ENCODE assay signal across 25 cellular contexts in genomic region chr7:25803117-25803887, GRCh38.
DNase-seq lines count a peak whose midpoint lies in the region; ATAC-seq, FAIRE-seq and TF ChIP-seq lines count a peak whose summit lies in the region.
"Had no signal": no experiment of that assay in that cellular context is flagged by ENCODE, and none has a peak within 500 bp of the region (broad histone marks: within the 10 kb centered on the region; RNA-seq: fewer than 3 reads in every experiment).

No MANE protein-coding gene starts in this region.

- H2BK15ac ChIP-seq in neuronal stem cell (ENCODE audit: low read length), result no peak overlapping the region

- no peak overlapping the region for H2BK120ac ChIP-seq in neuronal stem cell (ENCODE audit: low read depth, low read length)

- no peaks in the 10 kb centered on the region for H3K79me2 ChIP-seq in astrocyte (ENCODE audit: insufficient read depth, low read length)
- no peaks in the 10 kb centered on the region for H3K79me2 ChIP-seq in SK-N-SH (ENCODE audit: insufficient read depth)

- no peak for FAIRE-seq in astrocyte (lab: Jason Lieb, UNC)

- H3K4ac ChIP-seq in neuronal stem cell (ENCODE audit: low read length), result no peak overlapping the region

- peaks cover 36% of the 10 kb centered on the region for H3K4me1 Mint-ChIP-seq in astrocyte (ENCODE audit: low read depth, unreplicated experiment)
- H3K4me1 Mint-ChIP-seq: naive B cell had no signal

- H2AFZ ChIP-seq in astrocyte (ENCODE audit: low read depth, low read length), result no peak overlapping the region
- H2AFZ ChIP-seq in neuronal stem cell (ENCODE audit: low read length), result peak overlapping the region; percentile 28
- no peak overlapping the region for H2AFZ ChIP-seq in SK-N-SH (ENCODE audit: low read depth)

- H3K36me3 Mint-ChIP-seq in astrocyte (ENCODE audit: low read depth, unreplicated experiment), result no peaks in the 10 kb centered on the region
- H3K36me3 Mint-ChIP-seq: naive B cell had no signal

- no peak overlapping the region for H3K4me3 Mint-ChIP-seq in astrocyte (ENCODE audit: unreplicated experiment)
- H3K4me3 Mint-ChIP-seq: CD4-positive, alpha-beta T cell; naive B cell had no signal

- H3K27ac Mint-ChIP-seq in astrocyte (ENCODE audit: unreplicated experiment), result peak overlapping the region; percentile 51
- H3K27ac Mint-ChIP-seq: activated T-helper 2 cell treated with anti-CD3 and anti-CD28 coated beads, Interferon-gamma antibody, Interleukin-2, Interleukin-4, amounts not matched to agents 10 μg/mL and 5 μg/mL and 100 μg/mL, durations not matched to agents 14 hours and 24 hours and 36 hours; CD4-positive, alpha-beta T cell; naive B cell; progenitor cell of endocrine pancreas had no signal

- H3K18ac ChIP-seq in neuronal stem cell (ENCODE audit: low read length), result no peak overlapping the region

- peaks cover 5% of the 10 kb centered on the region; the same call in 1 of the 2 replicates for H3K9me2 ChIP-seq in SK-N-SH

- H3K27ac ChIP-seq in left ventricle myocardium inferior (replicated peaks), result no peak overlapping the region
- no peak overlapping the region for H3K27ac ChIP-seq in astrocyte (ENCODE audit: low read depth, low read length)
- H3K27ac ChIP-seq in neuronal stem cell (replicated peaks; ENCODE audit: low read length), result no peak overlapping the region
- H3K27ac ChIP-seq in tibial artery, result peak overlapping the region; percentile 63 to 71
- H3K27ac ChIP-seq in SK-N-SH (ENCODE audit: low read depth in 2 of 2, low read length in 1 of 2), result no peak overlapping the region
- H3K27ac ChIP-seq: SK-N-MC had no signal

- H3K9me3 Mint-ChIP-seq in astrocyte (ENCODE audit: unreplicated experiment), result no peaks in the 10 kb centered on the region
- H3K9me3 Mint-ChIP-seq: activated T-helper 2 cell treated with anti-CD3 and anti-CD28 coated beads, Interferon-gamma antibody, Interleukin-2, Interleukin-4, amounts not matched to agents 10 μg/mL and 5 μg/mL and 100 μg/mL, durations not matched to agents 14 hours and 24 hours and 36 hours; CD4-positive, alpha-beta T cell; naive B cell had no signal

- no peak overlapping the region for H3K14ac ChIP-seq in neuronal stem cell (ENCODE audit: low read length)

- H3K9me3 ChIP-seq in left ventricle myocardium inferior (replicated peaks) (no peaks in the 10 kb centered on the region), astrocyte (ENCODE audit: insufficient read depth, low read depth, low read length) (no peaks in the 10 kb centered on the region), neuronal stem cell (replicated peaks in 1 of 2; ENCODE audit: control insufficient read depth in 2 of 2, insufficient read depth in 1 of 2, low read depth in 1 of 2, low read length in 2 of 2) (no peaks in the 10 kb centered on the region), tibial artery (no peaks in the 10 kb centered on the region), SK-N-SH (no peaks in the 10 kb centered on the region)
- H3K9me3 ChIP-seq: heart right ventricle, MG63 had no signal

- H4K8ac ChIP-seq in neuronal stem cell (ENCODE audit: low read depth, low read length), result no peak overlapping the region

- no peak overlapping the region for H3K23ac ChIP-seq in neuronal stem cell (ENCODE audit: low read depth, low read length, poor library complexity)

- H3K4me1 ChIP-seq in left ventricle myocardium inferior (no peaks in the 10 kb centered on the region), astrocyte (ENCODE audit: insufficient read depth, low read length) (no peaks in the 10 kb centered on the region), neuronal stem cell (ENCODE audit: control insufficient read depth in 2 of 2, insufficient read depth in 1 of 2, low read depth in 1 of 2, low read length in 2 of 2) (peaks cover 4% of the 10 kb centered on the region in 2 donors), tibial artery (peaks cover 0 to 81% (median 36%) of the 10 kb centered on the region in 4 donors), SK-N-SH (ENCODE audit: control insufficient read depth in 1 of 2, insufficient read depth in 2 of 2, low read depth in 1 of 2, low read length in 1 of 2) (peaks cover 0 to 3% of the 10 kb centered on the region in 2 experiments; a peak in 2 of 4 replicates)
- H3K4me1 ChIP-seq: heart right ventricle had no signal

- peaks cover 4% of the 10 kb centered on the region for H3K27me3 ChIP-seq in left ventricle myocardium inferior (ENCODE audit: low read depth)
- H3K27me3 ChIP-seq in astrocyte (ENCODE audit: insufficient read depth, low read length), result no peaks in the 10 kb centered on the region
- H3K27me3 ChIP-seq in neuronal stem cell (ENCODE audit: control insufficient read depth in 3 of 3, insufficient read depth in 3 of 3, low read depth in 1 of 3, low read length in 3 of 3), result no peaks in the 10 kb centered on the region
- H3K27me3 ChIP-seq in tibial artery, result no peaks in the 10 kb centered on the region
- H3K27me3 ChIP-seq in SK-N-SH (ENCODE audit: insufficient read depth), result no peaks in the 10 kb centered on the region

- no peaks in the 10 kb centered on the region for H3K79me1 ChIP-seq in neuronal stem cell (ENCODE audit: low read depth, low read length)

- no peak overlapping the region for H3K9ac ChIP-seq in astrocyte (ENCODE audit: low read length)
- H3K9ac ChIP-seq in neuronal stem cell (ENCODE audit: low read depth, low read length, poor library complexity), result no peak overlapping the region
- H3K9ac ChIP-seq in SK-N-SH, result no peak overlapping the region

- CTCF ChIA-PET in SK-N-SH (lab: Yijun Ruan, JAX), result interaction anchor here (1.2 kb wide), 2 partner anchors 52 to 238 kb away, joined by 3 read pairs; no protein-coding TSS in a partner anchor

- no peak overlapping the region for H3K4me2 ChIP-seq in astrocyte (ENCODE audit: low read length)
- no peak overlapping the region for H3K4me2 ChIP-seq in neuronal stem cell (ENCODE audit: insufficient read depth, low read length, poor library complexity, severe bottlenecking)
- no peak overlapping the region for H3K4me2 ChIP-seq in SK-N-SH

- POLR2A ChIA-PET in SK-N-SH (lab: Yijun Ruan, JAX), result no interaction called here

- no peaks in the 10 kb centered on the region for H3F3A ChIP-seq in SK-N-SH (replicated peaks; ENCODE audit: insufficient read depth)

- no peak overlapping the region for H2AK5ac ChIP-seq in neuronal stem cell (ENCODE audit: low read depth, low read length)

- TF ChIP-seq RAD21 in SK-N-SH (IDR thresholded peaks at IDR 0.05; ENCODE audit: low read length), result no peak

- H3K27me3 Mint-ChIP-seq in astrocyte (ENCODE audit: low read depth, unreplicated experiment), result no peaks in the 10 kb centered on the region

- intact Hi-C loops in Right ventricle myocardium superior (cut with DNase I), result no loop called here
- intact Hi-C loops in left ventricle myocardium inferior (cut with micrococcal nuclease), result no loop called here
- intact Hi-C loops in tibial artery (cut with DNase I; ENCODE audit: low total_unique reads), result no loop called here

- ATAC-seq in Right ventricle myocardium superior (ENCODE audit: poor library complexity) (peak; percentile 89), HG03520 (IDR thresholded peaks at IDR 0.05; ENCODE audit: unreplicated experiment) (no peak)
- ATAC-seq: PC-3 had no signal

- H4K91ac ChIP-seq in neuronal stem cell (ENCODE audit: low read depth, low read length, poor library complexity), result no peak overlapping the region

- H2BK5ac ChIP-seq in neuronal stem cell (ENCODE audit: low read length), result no peak overlapping the region

- no peaks in the 10 kb centered on the region for H3K36me3 ChIP-seq in left ventricle myocardium inferior
- no peaks in the 10 kb centered on the region for H3K36me3 ChIP-seq in astrocyte (ENCODE audit: insufficient read depth, low read length)
- no peaks in the 10 kb centered on the region for H3K36me3 ChIP-seq in neuronal stem cell (replicated peaks in 1 of 2; ENCODE audit: control insufficient read depth in 2 of 2, insufficient read depth in 2 of 2, low read length in 2 of 2)
- H3K36me3 ChIP-seq in tibial artery, result no peaks in the 10 kb centered on the region
- H3K36me3 ChIP-seq in SK-N-SH (replicated peaks in 1 of 2; ENCODE audit: control insufficient read depth in 1 of 2, insufficient read depth in 2 of 2, low read length in 1 of 2), result no peaks in the 10 kb centered on the region
- H3K36me3 ChIP-seq: heart right ventricle, MG63 had no signal

- H4K20me1 ChIP-seq in astrocyte (ENCODE audit: insufficient read depth, low read length) (no peaks in the 10 kb centered on the region), SK-N-SH (ENCODE audit: insufficient read depth) (no peaks in the 10 kb centered on the region)

- WGBS in neuronal stem cell (ENCODE audit: extremely low coverage in 2 of 2, insufficient read length in 2 of 2, insufficient replicate concordance in 1 of 2), 2 donors, result no CpG with 5 or more reads among the region's 11 CpGs
- 36% methylated on average over 11 of the region's 11 CpGs for WGBS in SK-N-SH (ENCODE audit: low lambda C conversion rate)

- no peak overlapping the region for H3K4me3 ChIP-seq in left ventricle myocardium inferior
- no peak overlapping the region for H3K4me3 ChIP-seq in astrocyte (ENCODE audit: insufficient read depth, low read depth, low read length)
- no peak overlapping the region for H3K4me3 ChIP-seq in neuronal stem cell (ENCODE audit: low read length in 2 of 2)
- H3K4me3 ChIP-seq in tibial artery, result no peak overlapping the region
- H3K4me3 ChIP-seq in SK-N-SH (ENCODE audit: low read depth in 2 of 2, low read length in 1 of 2), result no peak overlapping the region
- H3K4me3 ChIP-seq: GM12878, heart right ventricle, MG63, SK-N-MC had no signal

- DNase-seq in Right ventricle myocardium superior (no peak), left ventricle myocardium inferior (no peak), astrocyte (ENCODE audit: low read depth) (no peak), neuronal stem cell (ENCODE audit: low spot score) (no peak), tibial artery (no peak), H4 (ENCODE audit: low spot score) (no peak), SK-N-SH (no peak)
- DNase-seq: activated CD4-positive, CD25-positive, alpha-beta regulatory T cell; amniotic stem cell; CD4-positive, alpha-beta T cell; DMS153; GDM1; HCEC 1CT; heart right ventricle; MG63; naive B cell; NCI-H2227 treated with DMSO at 0.1 percent for 48 hours; NCI-H82; PC-3; stimulated activated CD4-positive, alpha-beta T cell treated with anti-CD3 and anti-CD28 coated beads, Interleukin-4, amount 100 ng/mL, for 4 hours had no signal

- TF ChIP-seq CTCF in left ventricle myocardium inferior (IDR thresholded peaks at IDR 0.05; ENCODE audit: borderline replicate concordance) (no peak), astrocyte (IDR thresholded peaks at IDR 0.05; ENCODE audit: insufficient read depth, low read depth, low read length) (no peak), tibial artery (IDR thresholded peaks at IDR 0.05) (no peak), SK-N-SH (IDR thresholded peaks at IDR 0.05) (no peak)

- no peak overlapping the region for H2BK12ac ChIP-seq in neuronal stem cell (ENCODE audit: low read length)

- TF ChIP-seq EP300 in SK-N-SH (IDR thresholded peaks at IDR 0.05; ENCODE audit: borderline replicate concordance in 1 of 2, low read depth in 1 of 2, low read length in 1 of 2), result no peak

TF ChIP-seq in SK-N-SH, 30 proteins besides CTCF, POLR2A, EP300 and RAD21:
- no peak for TF ChIP-seq NRF1 (IDR thresholded peaks at IDR 0.05; ENCODE audit: low read depth, low read length)

Comparison
In these comparisons a context has a peak if more than half of its experiments do, and no peak if none do; other contexts are left out.
1. H3K27ac ChIP-seq: peak in tibial artery (2 of 2); none in left ventricle myocardium inferior (single experiment), astrocyte (single experiment), neuronal stem cell (single experiment) and SK-N-SH (0 of 2).